Comparison of ENCODE assay signal across 6 cellular contexts in the genomic region with DNA sequence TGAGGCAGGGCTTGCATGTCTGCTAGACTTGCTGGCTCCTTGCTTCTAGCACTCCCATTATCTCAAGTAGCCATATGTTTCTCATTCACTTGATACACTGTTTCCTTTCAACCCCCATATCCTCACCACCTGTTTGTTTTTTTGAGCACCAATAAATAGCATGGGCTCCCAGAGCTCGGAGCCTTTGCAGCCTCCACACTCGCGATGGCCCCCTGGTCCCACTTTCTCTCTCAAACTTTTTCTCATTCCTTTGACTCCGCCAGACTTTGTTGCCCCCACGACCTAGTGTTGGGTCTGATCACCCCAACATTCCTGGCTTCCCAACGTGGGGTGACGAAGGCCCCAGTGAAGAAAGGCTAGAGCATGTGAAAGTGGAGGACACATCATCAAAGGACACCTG.
DNase-seq lines count a peak whose midpoint lies in the region; ATAC-seq and TF ChIP-seq lines count a peak whose summit lies in the region.
"Not testable (repeated sequence)": the region's sequence is repeated elsewhere in the genome, so short reads cannot be mapped to it uniquely, and the experiment has no call there.

No MANE protein-coding gene starts in this region.

- CTCF ChIA-PET in RWPE1 (lab: Yijun Ruan, JAX) = not testable (repeated sequence)

- DNase-seq in NCI-H1694 treated with DMSO at 0.1 percent for 48 hours (lab: John Stamatoyannopoulos, UW) = peak; percentile 61
- peak; percentile 50 for DNase-seq in NCI-H446 treated with DMSO at 0.1 percent for 48 hours (lab: John Stamatoyannopoulos, UW)
- not testable (repeated sequence) for DNase-seq in RWPE1 (ENCODE audit: low spot score); breast epithelium (ENCODE audit: low spot score in 2 of 2); left ventricle myocardium inferior; upper lobe of right lung

- H3K9me3 ChIP-seq in breast epithelium (peaks cover 25 to 55% of the 10 kb centered on the region in 2 donors), left ventricle myocardium inferior (replicated peaks) (peaks cover 84% of the 10 kb centered on the region)
- not testable (repeated sequence) for H3K9me3 ChIP-seq in upper lobe of right lung

- not testable (repeated sequence) for H3K4me3 ChIP-seq in breast epithelium, left ventricle myocardium inferior, upper lobe of right lung

- not testable (repeated sequence) for ATAC-seq in upper lobe of right lung

- POLR2A ChIA-PET in RWPE1 (lab: Yijun Ruan, JAX; ENCODE audit: low non-redundant PET) = not testable (repeated sequence)

- H3K27ac ChIP-seq in RWPE1 (peak overlapping the region; percentile 52), breast epithelium (peak overlapping the region; percentile 7 to 74), left ventricle myocardium inferior (replicated peaks) (peak overlapping the region; percentile 43), upper lobe of right lung (peak overlapping the region; percentile 1)

- not testable (repeated sequence) for TF ChIP-seq CTCF in RWPE1 (conservative IDR thresholded peaks at IDR 0.05; ENCODE audit: low read depth); breast epithelium (IDR thresholded peaks at IDR 0.05); left ventricle myocardium inferior (IDR thresholded peaks at IDR 0.05; ENCODE audit: borderline replicate concordance); upper lobe of right lung (IDR thresholded peaks at IDR 0.05)

- TF ChIP-seq POLR2A in breast epithelium (IDR thresholded peaks at IDR 0.05) = not testable (repeated sequence)

- intact Hi-C loops in breast epithelium (cut with DNase I; ENCODE audit: low total_unique reads); left ventricle myocardium inferior (cut with micrococcal nuclease); upper lobe of right lung (cut with DNase I): not testable (repeated sequence)

- not testable (repeated sequence) for H3K27me3 ChIP-seq in breast epithelium; left ventricle myocardium inferior (ENCODE audit: low read depth); upper lobe of right lung

- H3K4me1 ChIP-seq in breast epithelium, upper lobe of right lung: not testable (repeated sequence)
- H3K4me1 ChIP-seq in left ventricle myocardium inferior = peaks cover 10% of the 10 kb centered on the region

- not testable (repeated sequence) for H3K36me3 ChIP-seq in breast epithelium, left ventricle myocardium inferior, upper lobe of right lung

Comparison
In these comparisons a context has a peak if more than half of its experiments do, and no peak if none do; other contexts are left out.
1. H3K27ac ChIP-seq: peak in every context shown above with its lines; median percentile 52 in RWPE1; 43 in left ventricle myocardium inferior; 40 in breast epithelium; 1 in upper lobe of right lung.